In the genomic region with DNA sequence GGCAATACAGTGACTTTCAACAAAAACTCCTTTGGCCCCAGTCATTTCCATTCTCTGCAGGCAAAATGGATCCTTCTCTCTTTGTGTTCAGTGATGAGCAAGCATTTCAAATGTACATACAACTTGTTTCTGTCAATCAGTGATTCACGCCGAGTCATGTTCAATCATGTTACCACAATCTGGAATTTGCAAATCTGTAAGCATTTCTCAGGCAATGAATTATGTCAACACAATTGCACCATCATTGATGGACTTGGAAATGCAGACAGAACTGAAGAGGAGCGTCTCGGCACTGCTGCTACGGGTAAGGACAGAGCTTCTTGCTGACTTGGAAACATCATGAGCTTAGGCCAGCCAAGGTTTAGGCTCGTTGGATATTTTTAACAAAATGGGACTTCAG, we compare ENCODE assay signal across 12 cellular contexts.
DNase-seq lines count a peak whose midpoint lies in the region; ATAC-seq, FAIRE-seq and TF ChIP-seq lines count a peak whose summit lies in the region.
"Had no signal": no experiment of that assay in that cellular context is flagged by ENCODE, and none has a peak within 500 bp of the region (broad histone marks: within the 10 kb centered on the region; RNA-seq: fewer than 3 reads in every experiment).

No MANE protein-coding gene starts in this region.

- 40 to 42% methylated on average over 6 of the region's 6 CpGs for WGBS in esophagus squamous epithelium, 2 donors

- TF ChIP-seq CTCF in PC-3 (conservative IDR thresholded peaks at IDR 0.05; ENCODE audit: low read depth, low read length) (no peak), esophagus squamous epithelium (IDR thresholded peaks at IDR 0.05) (no peak), retinal pigment epithelial cell (conservative IDR thresholded peaks at IDR 0.05; ENCODE audit: low read depth, low read length) (no peak)

- H3K4me1 ChIP-seq in PC-3 (ENCODE audit: insufficient read depth, low read length) (peaks cover 20% of the 10 kb centered on the region), esophagus squamous epithelium (peaks cover 0 to 25% (median 6%) of the 10 kb centered on the region in 3 donors)
- H3K4me1 ChIP-seq: colonic mucosa had no signal

- H3K4me2 ChIP-seq in PC-3 (ENCODE audit: low read length) = peak overlapping the region; percentile 67

- H3K27me3 ChIP-seq in PC-3 (ENCODE audit: low read length) = no peaks in the 10 kb centered on the region
- no peaks in the 10 kb centered on the region for H3K27me3 ChIP-seq in esophagus squamous epithelium
- H3K27me3 ChIP-seq: colonic mucosa, suprapubic skin had no signal

- no peaks in the 10 kb centered on the region for H3K9me2 ChIP-seq in PC-3 (replicated peaks; ENCODE audit: low read length)

- FAIRE-seq in GM12892 (lab: Jason Lieb, UNC) = peak; percentile 73

- intact Hi-C loops in PC-3 (cut with micrococcal nuclease) (no loop called here), esophagus squamous epithelium (cut with DNase I) (no loop called here)

- CTCF ChIA-PET in PC-3 (lab: Charles Lee) = interaction anchor here (1.0 kb wide), 1 partner anchor 12 kb away, joined by 3 read pairs; no protein-coding TSS in a partner anchor

- peak overlapping the region; percentile 36; the same call in 1 of the 2 replicates for H2AFZ ChIP-seq in PC-3 (ENCODE audit: low read length)

- DNase-seq in GM12892 (ENCODE audit: insufficient read length) = no peak
- peak; percentile 90 for DNase-seq in PC-3
- DNase-seq in esophagus squamous epithelium (lab: John Stamatoyannopoulos, UW) = no peak
- peak; percentile 80 for DNase-seq in retinal pigment epithelial cell (ENCODE audit: low read depth)
- DNase-seq in HUDEP-2 (lab: John Stamatoyannopoulos, UW; ENCODE audit: unreplicated experiment in 76 of 76) = no peak
- no peak for DNase-seq in stimulated activated CD4-positive, alpha-beta T cell treated with anti-CD3 and anti-CD28 coated beads, Interleukin-4, amount 100 ng/mL, for 4 hours
- DNase-seq: colonic mucosa; NCI-H510A; stimulated activated CD4-positive, alpha-beta T cell treated with anti-CD3 and anti-CD28 coated beads, Interleukin-4, amount 100 ng/mL, for 24 hours; T-helper 17 cell had no signal

- H3K9me3 ChIP-seq in PC-3 (ENCODE audit: low read length) (no peaks in the 10 kb centered on the region), esophagus squamous epithelium (peaks cover 0 to 8% (median 2%) of the 10 kb centered on the region in 3 donors)
- H3K9me3 ChIP-seq: colonic mucosa, suprapubic skin had no signal

- H3K9ac ChIP-seq in PC-3 (ENCODE audit: low read length) = peak overlapping the region; percentile 6; the same call in 1 of the 2 replicates

- TF ChIP-seq POLR2A in GM12892 (IDR thresholded peaks at IDR 0.05; ENCODE audit: low read depth, low read length) (no peak), esophagus squamous epithelium (IDR thresholded peaks at IDR 0.05) (no peak)

- no peaks in the 10 kb centered on the region for H3F3A ChIP-seq in PC-3 (ENCODE audit: low read length, unreplicated experiment)

- H4K20me1 ChIP-seq in PC-3 (ENCODE audit: low read length) = no peaks in the 10 kb centered on the region

- H3K27ac ChIP-seq in PC-3 (ENCODE audit: low read length) (peak overlapping the region; percentile 70), esophagus squamous epithelium (peak overlapping the region in 3 of 4 donors; percentile 36 to 48 (median 46))
- H3K27ac ChIP-seq: colonic mucosa, suprapubic skin had no signal

- POLR2A ChIA-PET in PC-3 (lab: Charles Lee; ENCODE audit: unreplicated experiment) = no interaction called here

- peak; percentile 31; the same call in 1 of the 2 replicates for ATAC-seq in PC-3
- ATAC-seq in GM21619 (IDR thresholded peaks at IDR 0.05; ENCODE audit: unreplicated experiment) = no peak
- ATAC-seq: T-helper 17 cell had no signal

- no TSS peak for BruUV-seq in PC-3 (replicated peaks; lab: Mats Ljungman, UMichigan)

- no peaks in the 10 kb centered on the region for H3K79me2 ChIP-seq in PC-3 (ENCODE audit: low read length)

- H3K4me3 ChIP-seq in PC-3 (ENCODE audit: low read length) = no peak overlapping the region
- no peak overlapping the region for H3K4me3 ChIP-seq in esophagus squamous epithelium
- no peak overlapping the region for H3K4me3 ChIP-seq in retinal pigment epithelial cell (ENCODE audit: low read length)
- H3K4me3 ChIP-seq: colonic mucosa, suprapubic skin had no signal

- H3K36me3 ChIP-seq in PC-3 (ENCODE audit: low read depth, low read length) (no peaks in the 10 kb centered on the region), esophagus squamous epithelium (no peaks in the 10 kb centered on the region)
- H3K36me3 ChIP-seq: colonic mucosa, suprapubic skin had no signal

Comparison
In these comparisons a context has a peak if more than half of its experiments do, and no peak if none do; other contexts are left out.
1. DNase-seq: peak in PC-3 (single experiment) and retinal pigment epithelial cell (single experiment); none in GM12892 (single experiment), esophagus squamous epithelium (single experiment), HUDEP-2 (0 of 76) and stimulated activated CD4-positive, alpha-beta T cell treated with anti-CD3 and anti-CD28 coated beads, Interleukin-4, amount 100 ng/mL, for 4 hours (0 of 2).